Comparison of ENCODE assay signal across 1 cellular context in the genomic region with DNA sequence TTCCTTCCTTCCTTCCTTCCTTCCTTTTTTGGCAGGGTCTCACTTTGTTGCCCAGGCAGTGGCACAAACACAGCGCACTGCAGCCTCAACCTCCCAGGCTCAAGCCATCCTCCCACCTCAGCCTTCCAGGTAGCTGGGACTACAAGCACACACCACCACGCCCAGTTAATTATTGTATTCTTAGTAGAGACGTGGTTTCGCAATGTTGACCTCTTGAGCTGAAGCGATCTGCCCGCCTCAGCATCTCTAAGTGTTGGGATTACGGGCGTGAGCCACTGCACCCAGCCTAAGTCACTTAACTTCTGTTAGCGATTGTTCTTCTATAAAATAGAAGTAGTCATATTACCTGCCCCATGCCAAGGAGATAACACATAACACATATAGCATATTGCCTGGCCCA.
TF ChIP-seq lines count a peak whose summit lies in the region.

No MANE protein-coding gene starts in this region.

TF ChIP-seq in HepG2, 621 proteins besides CTCF, POLR2A, EP300 and RAD21:
- TF ChIP-seq ZNF383 (CRISPR knock-in tag; IDR thresholded peaks at IDR 0.05; ENCODE audit: borderline replicate concordance) (no peak), CEBPG (CRISPR knock-in tag; IDR thresholded peaks at IDR 0.05) (peak; percentile 50), SOX6 (IDR thresholded peaks at IDR 0.05) (no peak), SOX6 (CRISPR knock-in tag; IDR thresholded peaks at IDR 0.05) (peak; percentile 34; the same call in 1 of the 2 replicates), CEBPB (IDR thresholded peaks at IDR 0.05; ENCODE audit: borderline replicate concordance, low read depth, low read length) (peak; percentile 76), ZKSCAN1 (IDR thresholded peaks at IDR 0.05; ENCODE audit: low read length) (no peak)
